21 cellular contexts compared by ENCODE assay signal in the genomic region with DNA sequence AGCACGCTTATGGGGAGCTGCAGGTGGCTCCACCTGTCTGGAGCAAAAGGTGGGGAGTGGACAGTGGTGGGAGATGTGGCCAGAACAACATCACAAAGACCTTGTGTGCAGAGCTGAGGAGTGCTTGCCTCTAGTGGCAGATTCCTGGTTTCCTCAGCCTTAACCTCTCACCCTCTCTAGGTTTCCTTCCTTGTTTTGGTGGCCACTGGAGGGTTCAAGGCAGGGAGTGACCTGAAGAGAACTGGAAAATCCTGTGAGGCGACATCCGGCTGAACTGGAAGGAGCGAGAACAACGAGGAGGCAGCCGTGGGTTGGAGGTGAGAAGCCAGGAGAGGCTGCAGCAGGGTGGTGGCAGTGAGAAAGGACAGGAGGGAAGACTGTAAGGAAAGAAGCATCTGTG. TPM values are rescaled to one million over a fixed set of nuclear protein-coding genes. Genes with fewer than 3 reads are reported as not detected.
"Had no signal": no experiment of that assay in that cellular context is flagged by ENCODE, and none has a peak within 500 bp of the region (broad histone marks: within the 10 kb centered on the region; RNA-seq: fewer than 3 reads in every experiment).

No MANE protein-coding gene starts in this region.

- H3K4me3 Mint-ChIP-seq: immature natural killer cell; naive thymus-derived CD4-positive, alpha-beta T cell; nephron progenitor cell had no signal

- DNase-seq: colonic mucosa; dermis blood vessel endothelial cell; foreskin keratinocyte; immature natural killer cell; left ventricle myocardium inferior; mesenchymal stem cell; naive thymus-derived CD4-positive, alpha-beta T cell; nephron progenitor cell; psoas muscle; retina; spleen; stimulated activated CD4-positive, alpha-beta T cell treated with anti-CD3 and anti-CD28 coated beads, Interleukin-2, amount 100 ng/mL, for 24 hours; stimulated activated CD4-positive, alpha-beta T cell treated with anti-CD3 and anti-CD28 coated beads, Interleukin-4, amount 100 ng/mL, for 4 hours; stimulated activated naive CD4-positive, alpha-beta T cell treated with Interleukin-2 at 50 U/mL for 16 hours had no signal

- H3K36me3 Mint-ChIP-seq: naive thymus-derived CD4-positive, alpha-beta T cell had no signal

- H3K27ac ChIP-seq: colonic mucosa, foreskin keratinocyte, left ventricle myocardium inferior, neutrophil, psoas muscle, spleen, upper lobe of left lung had no signal

- H3K4me1 Mint-ChIP-seq: immature natural killer cell had no signal

- H3K27ac Mint-ChIP-seq: immature natural killer cell; naive thymus-derived CD4-positive, alpha-beta T cell; nephron progenitor cell had no signal

- H3K4me3 ChIP-seq: colonic mucosa, left ventricle myocardium inferior, lung, psoas muscle, spleen, upper lobe of left lung had no signal

- H3K9me3 ChIP-seq: colonic mucosa, neutrophil, psoas muscle, spleen, upper lobe of left lung had no signal

- H3K4me1 ChIP-seq: colonic mucosa, foreskin keratinocyte, left ventricle myocardium inferior, psoas muscle had no signal

- FAIRE-seq: keratinocyte had no signal

- H3K9me3 Mint-ChIP-seq: immature natural killer cell had no signal

- H3K36me3 ChIP-seq: colonic mucosa, left ventricle myocardium inferior, neutrophil, spleen, upper lobe of left lung had no signal

- ATAC-seq: foreskin keratinocyte; naive thymus-derived CD4-positive, alpha-beta T cell; psoas muscle; sciatic nerve had no signal

- H3K27me3 ChIP-seq: colonic mucosa, neutrophil, spleen, upper lobe of left lung had no signal

RNA-seq across cellular contexts. Expression of a gene that starts 49.8 kb away (rescaled TPM):
- total RNA-seq: cerebellum, epithelial cell of proximal tubule, foreskin keratinocyte had no signal
- polyA plus RNA-seq: foreskin keratinocyte, keratinocyte had no signal
